In the genomic region with DNA sequence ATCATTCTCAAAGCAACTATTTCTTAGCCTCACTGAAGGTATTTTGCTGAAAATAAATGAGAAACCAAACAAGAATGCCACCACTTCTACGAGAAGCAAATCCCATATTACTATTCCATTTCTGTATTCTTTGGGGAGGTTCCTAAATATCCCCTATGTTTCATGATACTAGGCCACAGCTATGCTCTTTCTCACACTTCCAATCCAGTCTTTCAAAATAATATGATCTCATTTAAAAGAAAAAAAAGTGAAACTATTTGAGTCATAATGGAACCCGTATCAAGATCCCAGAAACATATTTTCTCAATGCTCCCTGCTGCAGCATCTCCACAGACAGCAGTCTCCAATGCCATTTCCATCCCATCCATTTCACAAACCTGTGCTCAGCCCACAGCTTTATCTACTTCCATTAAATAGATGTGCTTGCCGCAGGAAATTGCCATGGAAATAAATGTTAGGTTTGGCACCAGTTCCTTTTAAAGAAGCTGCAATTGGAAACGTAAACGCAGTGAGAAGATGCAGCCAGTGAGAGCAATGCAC, we compare ENCODE assay signal across 24 cellular contexts.
A peak's percentile ranks its signal among the peaks of the same experiment; 100 is the strongest.
DNase-seq lines count a peak whose midpoint lies in the region; FAIRE-seq and TF ChIP-seq lines count a peak whose summit lies in the region.
"Had no signal": no experiment of that assay in that cellular context is flagged by ENCODE, and none has a peak within 500 bp of the region (broad histone marks: within the 10 kb centered on the region; RNA-seq: fewer than 3 reads in every experiment).

No MANE protein-coding gene starts in this region.

- WGBS in mesenchymal stem cell = 87% methylated on average over 5 of the region's 5 CpGs
- WGBS in lower leg skin, 2 donors = 80 to 87% methylated on average over 5 of the region's 5 CpGs

- H4K8ac ChIP-seq in mesenchymal stem cell (ENCODE audit: low read length) = no peak overlapping the region

- no peak overlapping the region for H3K18ac ChIP-seq in mesenchymal stem cell (ENCODE audit: low read depth in 1 of 2, low read length in 2 of 2)

- H2BK5ac ChIP-seq in mesenchymal stem cell (ENCODE audit: low read depth, low read length, poor library complexity, severe bottlenecking) = no peak overlapping the region

- H3K4ac ChIP-seq in mesenchymal stem cell (ENCODE audit: low read depth in 1 of 2, low read length in 2 of 2) = no peak overlapping the region

- H3K14ac ChIP-seq in mesenchymal stem cell (ENCODE audit: low read length in 2 of 2) = no peak overlapping the region

- no peaks in the 10 kb centered on the region for H3K9me3 Mint-ChIP-seq in MCF 10A (ENCODE audit: unreplicated experiment)

- H3K79me1 ChIP-seq in mesenchymal stem cell (replicated peaks; ENCODE audit: low read length, poor library complexity, severe bottlenecking) = no peaks in the 10 kb centered on the region

- CTCF ChIA-PET in MCF 10A (lab: Yijun Ruan, JAX) = no interaction called here

- TF ChIP-seq POLR2A in breast epithelium (IDR thresholded peaks at IDR 0.05) (no peak), lower leg skin (IDR thresholded peaks at IDR 0.05) (no peak)

- H3K4me2 ChIP-seq in mesenchymal stem cell (ENCODE audit: low read length, poor library complexity, severe bottlenecking) = no peak overlapping the region
- H3K4me2 ChIP-seq: KMS-11 had no signal

- H3K27ac Mint-ChIP-seq in MCF 10A (ENCODE audit: low read depth, unreplicated experiment) = peak overlapping the region; percentile 39
- H3K27ac Mint-ChIP-seq: activated CD4-positive, alpha-beta T cell treated with anti-CD3 and anti-CD28 coated beads for 36 hours; activated T-cell treated with anti-CD3 and anti-CD28 coated beads, Interleukin-2, amount 50 U/mL, for 72 hours; T-helper 1 cell treated with Interleukin-12 subunit alpha and Interleukin-12 subunit beta and Interleukin-4 antibody, amounts not matched to agents 30 μg/mL and 1 μg/mL, for 36 hours had no signal

- H3K9ac ChIP-seq in mesenchymal stem cell (ENCODE audit: low read length) = peak overlapping the region; percentile 83
- H3K9ac ChIP-seq: KMS-11 had no signal

- no peak overlapping the region for H3K4me3 Mint-ChIP-seq in MCF 10A (ENCODE audit: unreplicated experiment)
- H3K4me3 Mint-ChIP-seq: activated CD4-positive, alpha-beta T cell treated with anti-CD3 and anti-CD28 coated beads for 36 hours; activated T-cell treated with anti-CD3 and anti-CD28 coated beads, Interleukin-2, amount 50 U/mL, for 72 hours; T-helper 1 cell treated with Interleukin-12 subunit alpha and Interleukin-12 subunit beta and Interleukin-4 antibody, amounts not matched to agents 30 μg/mL and 1 μg/mL, for 36 hours had no signal

- H3K27me3 ChIP-seq in breast epithelium (no peaks in the 10 kb centered on the region), mesenchymal stem cell (ENCODE audit: control insufficient read depth in 1 of 2, insufficient read depth in 1 of 2, low read length in 2 of 2) (no peaks in the 10 kb centered on the region)
- H3K27me3 ChIP-seq: BE2C, SJCRH30, upper lobe of right lung had no signal

- in situ Hi-C loops in astrocyte of the spinal cord (cut with HindIII; ENCODE audit: low sequenced_read_pairs) = no loop called here

- no peaks in the 10 kb centered on the region for H3K27me3 Mint-ChIP-seq in MCF 10A (ENCODE audit: insufficient read depth, unreplicated experiment)

- H3K9me3 ChIP-seq in breast epithelium (no peaks in the 10 kb centered on the region), mesenchymal stem cell (ENCODE audit: control insufficient read depth, low read length) (no peaks in the 10 kb centered on the region)
- H3K9me3 ChIP-seq: BE2C, SJCRH30, upper lobe of right lung had no signal

- intact Hi-C loops in MCF 10A (cut with micrococcal nuclease) (loop anchor here (1.0 kb wide), 1 partner anchor 179 kb away; no protein-coding TSS in a partner anchor), breast epithelium (cut with DNase I; ENCODE audit: low total_unique reads) (no loop called here), lower leg skin (cut with DNase I; ENCODE audit: low total_unique reads) (no loop called here)

- H3K4me1 ChIP-seq in breast epithelium (no peaks in the 10 kb centered on the region), mesenchymal stem cell (ENCODE audit: control insufficient read depth, insufficient read depth, low read depth, low read length) (peaks cover 5% of the 10 kb centered on the region)
- H3K4me1 ChIP-seq: BE2C, SJCRH30, upper lobe of right lung had no signal

- no peak for DNase-seq in MCF 10A (ENCODE audit: unreplicated experiment)
- no peak for DNase-seq in breast epithelium (ENCODE audit: low spot score in 2 of 2)
- DNase-seq in astrocyte of the spinal cord (ENCODE audit: low read depth, low spot score) = peak; percentile 49
- peak; percentile 19 for DNase-seq in mesenchymal stem cell
- no peak for DNase-seq in foreskin melanocyte
- DNase-seq in GM19238 (ENCODE audit: insufficient read length, low spot score) = no peak
- DNase-seq in frontal cortex (ENCODE audit: low spot score in 2 of 2) = no peak
- no peak for DNase-seq in lower leg skin (ENCODE audit: low spot score in 2 of 2)
- DNase-seq: activated CD4-positive, alpha-beta T cell treated with anti-CD3 and anti-CD28 coated beads for 36 hours; activated naive CD4-positive, alpha-beta T cell treated with Interleukin-2 at 50 U/mL for 16 hours; activated T-cell treated with anti-CD3 and anti-CD28 coated beads, Interleukin-2, amount 50 U/mL, for 72 hours; BE2C; central memory CD4-positive, alpha-beta T cell; foreskin fibroblast; GF-D8; MV-4-11; NCI-H526; SJCRH30; upper lobe of right lung had no signal

- H3K27ac ChIP-seq in breast epithelium (no peak overlapping the region), mesenchymal stem cell (ENCODE audit: low read length, poor library complexity, severe bottlenecking) (no peak overlapping the region)
- H3K27ac ChIP-seq: KMS-11, SJCRH30, upper lobe of right lung had no signal

- H2BK120ac ChIP-seq in mesenchymal stem cell (ENCODE audit: low read depth, low read length) = no peak overlapping the region

- no peaks in the 10 kb centered on the region for H3K36me3 Mint-ChIP-seq in MCF 10A (ENCODE audit: insufficient read depth, unreplicated experiment)

- H2BK15ac ChIP-seq in mesenchymal stem cell (ENCODE audit: low read depth, poor library complexity, severe bottlenecking) = no peak overlapping the region

- BruUV-seq in MCF 10A (replicated peaks; lab: Mats Ljungman, UMichigan) = no TSS peak

- FAIRE-seq in frontal cortex (lab: Jason Lieb, UNC) = no peak
- FAIRE-seq: endothelial cell of umbilical vein, islet of Langerhans had no signal

- no peak overlapping the region for H4K91ac ChIP-seq in mesenchymal stem cell (ENCODE audit: low read length)

- H3K4me1 Mint-ChIP-seq in MCF 10A (ENCODE audit: insufficient read depth, unreplicated experiment) = peaks cover 21% of the 10 kb centered on the region
- H3K4me1 Mint-ChIP-seq: activated CD4-positive, alpha-beta T cell treated with anti-CD3 and anti-CD28 coated beads for 36 hours had no signal

- H3K4me3 ChIP-seq in breast epithelium (no peak overlapping the region), astrocyte of the spinal cord (ENCODE audit: low read depth, low read length) (no peak overlapping the region), mesenchymal stem cell (ENCODE audit: insufficient read depth in 1 of 2, low read depth in 1 of 2, low read length in 2 of 2) (peak overlapping the region in 1 of 2 experiments; percentile 67), lower leg skin (ENCODE audit: low read depth, poor library complexity, severe bottlenecking) (no peak overlapping the region)
- H3K4me3 ChIP-seq: lung, SJCRH30, upper lobe of right lung had no signal

- no peak overlapping the region for H2AK5ac ChIP-seq in mesenchymal stem cell (ENCODE audit: low read length, severe bottlenecking)

- TF ChIP-seq CTCF in MCF 10A (IDR thresholded peaks at IDR 0.05; ENCODE audit: unreplicated experiment) (no peak), breast epithelium (IDR thresholded peaks at IDR 0.05) (no peak), astrocyte of the spinal cord (IDR thresholded peaks at IDR 0.05; ENCODE audit: low read depth, low read length) (no peak), lower leg skin (IDR thresholded peaks at IDR 0.05) (no peak)

- H2AFZ ChIP-seq in mesenchymal stem cell (ENCODE audit: low read depth, low read length) = no peak overlapping the region

- H3K23ac ChIP-seq in mesenchymal stem cell (ENCODE audit: low read length in 2 of 2) = no peak overlapping the region

- H2BK12ac ChIP-seq in mesenchymal stem cell (ENCODE audit: low read length in 2 of 2) = no peak overlapping the region

- no peaks in the 10 kb centered on the region for H3K36me3 ChIP-seq in breast epithelium
- no peaks in the 10 kb centered on the region for H3K36me3 ChIP-seq in mesenchymal stem cell (ENCODE audit: control insufficient read depth in 1 of 2, insufficient read depth in 2 of 2, low read depth in 1 of 2, low read length in 2 of 2)
- H3K36me3 ChIP-seq: BE2C, SJCRH30, upper lobe of right lung had no signal

- POLR2A ChIA-PET in MCF 10A (lab: Yijun Ruan, JAX) = no interaction called here

Comparison
In these comparisons a context has a peak if more than half of its experiments do, and no peak if none do; other contexts are left out.
1. DNase-seq: peak in astrocyte of the spinal cord (single experiment) and mesenchymal stem cell (single experiment); none in MCF 10A (single experiment), breast epithelium (0 of 2), foreskin melanocyte (single experiment), GM19238 (single experiment), frontal cortex (0 of 2) and lower leg skin (0 of 2).